In the genomic region with DNA sequence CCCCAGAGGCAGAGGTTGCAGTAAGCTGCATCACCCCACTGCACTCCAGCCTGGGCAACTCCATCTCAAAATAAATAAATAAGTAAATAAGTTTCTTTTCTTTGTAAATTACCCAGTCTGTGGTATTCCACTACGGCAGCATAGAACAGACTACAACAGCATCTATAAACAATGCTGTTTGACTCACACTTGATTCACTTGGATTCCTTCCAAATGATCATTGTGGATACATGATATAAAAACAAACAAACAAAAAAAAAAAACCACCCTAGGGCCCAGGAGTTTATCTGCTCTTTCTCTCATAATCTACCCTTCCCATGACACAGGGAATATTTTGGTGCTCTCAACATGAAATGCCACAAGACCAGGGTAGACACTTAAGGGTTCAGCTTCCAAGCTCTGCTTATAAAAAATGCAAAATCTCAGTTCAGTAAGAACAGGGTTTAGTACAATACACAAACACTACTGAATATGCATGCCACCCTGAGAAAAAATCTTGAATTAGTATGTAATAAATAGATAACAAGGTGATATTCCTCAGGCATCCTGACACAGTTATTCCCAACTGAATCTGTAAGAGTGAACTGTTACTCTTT, we compare ENCODE assay signal across 1 cellular context.
TF ChIP-seq lines count a peak whose summit lies in the region.

No MANE protein-coding gene starts in this region.

TF ChIP-seq in HCT116, 20 proteins besides CTCF, POLR2A, EP300 and RAD21 (continued from another document):
- TF ChIP-seq, protein P1, sequence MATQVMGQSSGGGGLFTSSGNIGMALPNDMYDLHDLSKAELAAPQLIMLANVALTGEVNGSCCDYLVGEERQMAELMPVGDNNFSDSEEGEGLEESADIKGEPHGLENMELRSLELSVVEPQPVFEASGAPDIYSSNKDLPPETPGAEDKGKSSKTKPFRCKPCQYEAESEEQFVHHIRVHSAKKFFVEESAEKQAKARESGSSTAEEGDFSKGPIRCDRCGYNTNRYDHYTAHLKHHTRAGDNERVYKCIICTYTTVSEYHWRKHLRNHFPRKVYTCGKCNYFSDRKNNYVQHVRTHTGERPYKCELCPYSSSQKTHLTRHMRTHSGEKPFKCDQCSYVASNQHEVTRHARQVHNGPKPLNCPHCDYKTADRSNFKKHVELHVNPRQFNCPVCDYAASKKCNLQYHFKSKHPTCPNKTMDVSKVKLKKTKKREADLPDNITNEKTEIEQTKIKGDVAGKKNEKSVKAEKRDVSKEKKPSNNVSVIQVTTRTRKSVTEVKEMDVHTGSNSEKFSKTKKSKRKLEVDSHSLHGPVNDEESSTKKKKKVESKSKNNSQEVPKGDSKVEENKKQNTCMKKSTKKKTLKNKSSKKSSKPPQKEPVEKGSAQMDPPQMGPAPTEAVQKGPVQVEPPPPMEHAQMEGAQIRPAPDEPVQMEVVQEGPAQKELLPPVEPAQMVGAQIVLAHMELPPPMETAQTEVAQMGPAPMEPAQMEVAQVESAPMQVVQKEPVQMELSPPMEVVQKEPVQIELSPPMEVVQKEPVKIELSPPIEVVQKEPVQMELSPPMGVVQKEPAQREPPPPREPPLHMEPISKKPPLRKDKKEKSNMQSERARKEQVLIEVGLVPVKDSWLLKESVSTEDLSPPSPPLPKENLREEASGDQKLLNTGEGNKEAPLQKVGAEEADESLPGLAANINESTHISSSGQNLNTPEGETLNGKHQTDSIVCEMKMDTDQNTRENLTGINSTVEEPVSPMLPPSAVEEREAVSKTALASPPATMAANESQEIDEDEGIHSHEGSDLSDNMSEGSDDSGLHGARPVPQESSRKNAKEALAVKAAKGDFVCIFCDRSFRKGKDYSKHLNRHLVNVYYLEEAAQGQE (IDR thresholded peaks at IDR 0.05; ENCODE audit: low read depth), result no peak
- TF ChIP-seq, protein P2, sequence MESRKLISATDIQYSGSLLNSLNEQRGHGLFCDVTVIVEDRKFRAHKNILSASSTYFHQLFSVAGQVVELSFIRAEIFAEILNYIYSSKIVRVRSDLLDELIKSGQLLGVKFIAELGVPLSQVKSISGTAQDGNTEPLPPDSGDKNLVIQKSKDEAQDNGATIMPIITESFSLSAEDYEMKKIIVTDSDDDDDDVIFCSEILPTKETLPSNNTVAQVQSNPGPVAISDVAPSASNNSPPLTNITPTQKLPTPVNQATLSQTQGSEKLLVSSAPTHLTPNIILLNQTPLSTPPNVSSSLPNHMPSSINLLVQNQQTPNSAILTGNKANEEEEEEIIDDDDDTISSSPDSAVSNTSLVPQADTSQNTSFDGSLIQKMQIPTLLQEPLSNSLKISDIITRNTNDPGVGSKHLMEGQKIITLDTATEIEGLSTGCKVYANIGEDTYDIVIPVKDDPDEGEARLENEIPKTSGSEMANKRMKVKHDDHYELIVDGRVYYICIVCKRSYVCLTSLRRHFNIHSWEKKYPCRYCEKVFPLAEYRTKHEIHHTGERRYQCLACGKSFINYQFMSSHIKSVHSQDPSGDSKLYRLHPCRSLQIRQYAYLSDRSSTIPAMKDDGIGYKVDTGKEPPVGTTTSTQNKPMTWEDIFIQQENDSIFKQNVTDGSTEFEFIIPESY (IDR thresholded peaks at IDR 0.05; ENCODE audit: extremely low read depth, insufficient replicate concordance, low read length), result no peak
- no peak for TF ChIP-seq YY1 (IDR thresholded peaks at IDR 0.05; ENCODE audit: extremely low read depth, insufficient replicate concordance, low read depth, low read length)
- TF ChIP-seq SRF (IDR thresholded peaks at IDR 0.05; ENCODE audit: low read depth), result no peak
- TF ChIP-seq ZFX (IDR thresholded peaks at IDR 0.05), result no peak
- TF ChIP-seq EGR1 (IDR thresholded peaks at IDR 0.05; ENCODE audit: low read depth), result no peak
- 0 out of 2 replicates have a peak, but pooled peaks have one; percentile 17 for TF ChIP-seq POLR2AphosphoS5 (IDR thresholded peaks at IDR 0.05; ENCODE audit: low read depth, low read length)
- TF ChIP-seq, protein P3, sequence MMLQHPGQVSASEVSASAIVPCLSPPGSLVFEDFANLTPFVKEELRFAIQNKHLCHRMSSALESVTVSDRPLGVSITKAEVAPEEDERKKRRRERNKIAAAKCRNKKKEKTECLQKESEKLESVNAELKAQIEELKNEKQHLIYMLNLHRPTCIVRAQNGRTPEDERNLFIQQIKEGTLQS (IDR thresholded peaks at IDR 0.05), result no peak
- TF ChIP-seq JUND (IDR thresholded peaks at IDR 0.05), result peak; percentile 20; the same call in 1 of the 2 replicates
TF ChIP-seq in HCT116: peak in this region for 4.
